Comparison of ENCODE assay signal across 9 cellular contexts in genomic region chr13:99033814-99034213, GRCh38. TPM values are rescaled to one million over a fixed set of nuclear protein-coding genes. Genes with fewer than 3 reads are reported as not detected.
DNase-seq lines count a peak whose midpoint lies in the region; ATAC-seq, FAIRE-seq and TF ChIP-seq lines count a peak whose summit lies in the region.
"Had no signal": no experiment of that assay in that cellular context is flagged by ENCODE, and none has a peak within 500 bp of the region (broad histone marks: within the 10 kb centered on the region; RNA-seq: fewer than 3 reads in every experiment).

No MANE protein-coding gene starts in this region.

- no peak for ATAC-seq in HG02798 (IDR thresholded peaks at IDR 0.05; ENCODE audit: poor library complexity, unreplicated experiment)
- no peak for ATAC-seq in HG03354 (IDR thresholded peaks at IDR 0.05; ENCODE audit: poor library complexity, severe bottlenecking, unreplicated experiment)

- no peak overlapping the region for H3K27ac ChIP-seq in astrocyte (ENCODE audit: low read depth, low read length)

- no peak overlapping the region for H3K27ac Mint-ChIP-seq in astrocyte (ENCODE audit: unreplicated experiment)
- no peak overlapping the region for H3K27ac Mint-ChIP-seq in type B pancreatic cell
- H3K27ac Mint-ChIP-seq: memory B cell had no signal

- H3K4me1 ChIP-seq in astrocyte (ENCODE audit: insufficient read depth, low read length): no peaks in the 10 kb centered on the region

- H3K36me3 Mint-ChIP-seq in astrocyte (ENCODE audit: low read depth, unreplicated experiment): no peaks in the 10 kb centered on the region
- peaks cover 3% of the 10 kb centered on the region for H3K36me3 Mint-ChIP-seq in type B pancreatic cell

- no peaks in the 10 kb centered on the region for H3K9me3 Mint-ChIP-seq in astrocyte (ENCODE audit: unreplicated experiment)
- peaks cover 5% of the 10 kb centered on the region for H3K9me3 Mint-ChIP-seq in type B pancreatic cell

- no peaks in the 10 kb centered on the region for H3K27me3 ChIP-seq in astrocyte (ENCODE audit: insufficient read depth, low read length)

- no peaks in the 10 kb centered on the region for H3K27me3 Mint-ChIP-seq in astrocyte (ENCODE audit: low read depth, unreplicated experiment)
- H3K27me3 Mint-ChIP-seq in type B pancreatic cell: no peaks in the 10 kb centered on the region
- H3K27me3 Mint-ChIP-seq: memory B cell had no signal

- TF ChIP-seq CTCF in GM10266 (IDR thresholded peaks at IDR 0.05; ENCODE audit: control insufficient read depth, insufficient read depth, low read depth, missing control alignments): peak; percentile 32
- TF ChIP-seq CTCF in astrocyte (IDR thresholded peaks at IDR 0.05; ENCODE audit: insufficient read depth, low read depth, low read length): peak; percentile 72
- peak; percentile 73 for TF ChIP-seq CTCF in type B pancreatic cell (conservative IDR thresholded peaks at IDR 0.05)

- no peaks in the 10 kb centered on the region for H3K36me3 ChIP-seq in astrocyte (ENCODE audit: insufficient read depth, low read length)

- peaks cover 3% of the 10 kb centered on the region for H3K9me3 ChIP-seq in astrocyte (ENCODE audit: insufficient read depth, low read depth, low read length)

- no peak overlapping the region for H3K4me3 ChIP-seq in astrocyte (ENCODE audit: insufficient read depth, low read depth, low read length)

- H3K4me2 ChIP-seq in astrocyte (ENCODE audit: low read length): no peak overlapping the region

- peaks cover 5% of the 10 kb centered on the region for H3K4me1 Mint-ChIP-seq in astrocyte (ENCODE audit: low read depth, unreplicated experiment)
- H3K4me1 Mint-ChIP-seq in type B pancreatic cell (ENCODE audit: unreplicated experiment): peaks cover 13% of the 10 kb centered on the region

- no peaks in the 10 kb centered on the region for H3K79me2 ChIP-seq in astrocyte (ENCODE audit: insufficient read depth, low read length)

- FAIRE-seq in astrocyte (lab: Jason Lieb, UNC): peak; percentile 34

- no peak for DNase-seq in GM10266 (ENCODE audit: extremely low spot score)
- peak; percentile 5 for DNase-seq in NCI-H1417 treated with DMSO at 0.1 percent for 48 hours (lab: John Stamatoyannopoulos, UW)
- no peak for DNase-seq in astrocyte (ENCODE audit: low read depth)
- peak; percentile 29 for DNase-seq in iPS-NIHi11 (ENCODE audit: low spot score)
- no peak for DNase-seq in type B pancreatic cell (ENCODE audit: extremely low spot score, unreplicated experiment)
- DNase-seq in T-helper 9 cell: no peak

- no peak overlapping the region for H3K4me3 Mint-ChIP-seq in astrocyte (ENCODE audit: unreplicated experiment)
- H3K4me3 Mint-ChIP-seq in type B pancreatic cell: no peak overlapping the region
- H3K4me3 Mint-ChIP-seq: memory B cell had no signal

- no peaks in the 10 kb centered on the region for H4K20me1 ChIP-seq in astrocyte (ENCODE audit: insufficient read depth, low read length)

- no peak overlapping the region for H3K9ac ChIP-seq in astrocyte (ENCODE audit: low read length)

- no peak overlapping the region for H2AFZ ChIP-seq in astrocyte (ENCODE audit: low read depth, low read length)

RNA-seq across cellular contexts. Expression of gene DOCK9, which starts 56.0 kb away (rescaled TPM):
- 43.5 and 56.3 TPM in 2 replicates for total RNA-seq in astrocyte
- 46.2 and 122 TPM in 2 replicates for total RNA-seq in type B pancreatic cell (ENCODE audit: low replicate concordance)

Comparison
In these comparisons a context has a peak if more than half of its experiments do, and no peak if none do; other contexts are left out.
1. DNase-seq: peak in NCI-H1417 treated with DMSO at 0.1 percent for 48 hours (single experiment) and iPS-NIHi11 (single experiment); none in GM10266 (single experiment), astrocyte (single experiment), type B pancreatic cell (single experiment) and T-helper 9 cell (single experiment).
2. Peak in every context shown above with its lines, with median percentiles within 50 percentile points of each other: CTCF ChIP-seq.